ENCODE assay signal across 8 cellular contexts in genomic region chr5:55306641-55307382, GRCh38. TPM values are rescaled to one million over a fixed set of nuclear protein-coding genes. Genes with fewer than 3 reads are reported as not detected.
DNase-seq lines count a peak whose midpoint lies in the region; ATAC-seq and TF ChIP-seq lines count a peak whose summit lies in the region.

No MANE protein-coding gene starts in this region.

- H3K36me3 ChIP-seq in CD4-positive, alpha-beta memory T cell (ENCODE audit: insufficient read depth, low read length), result no peaks in the 10 kb centered on the region
- H3K36me3 ChIP-seq in iPS DF 6.9 (ENCODE audit: control insufficient read depth, insufficient read depth, low read length) (no peaks in the 10 kb centered on the region; the same call in 1 of the 2 replicates), transverse colon (no peaks in the 10 kb centered on the region)

- TF ChIP-seq POLR2A in transverse colon (IDR thresholded peaks at IDR 0.05), result no peak

- no peak overlapping the region for H2BK12ac ChIP-seq in H9 (ENCODE audit: insufficient read length, low read depth, low read length)

- TF ChIP-seq CTCF in H9 (conservative IDR thresholded peaks at IDR 0.05) (no peak), transverse colon (IDR thresholded peaks at IDR 0.05) (no peak)

- no peak overlapping the region for H2AFZ ChIP-seq in H9 (ENCODE audit: low read length)

- CTCF ChIA-PET in CD4-positive, alpha-beta memory T cell (lab: Charles Lee; ENCODE audit: partially characterized antibody), result interaction anchor here (0.7 to 1.4 kb wide), 5 partner anchors 18 to 332 kb away, joined by 3 read pairs; partner anchors contain the start of gene CCNO

- in situ Hi-C loops in transverse colon (cut with MboI; ENCODE audit: low pct_ligation_motif_present in 1 of 4, low pct_unique_long_range_greater_than_20kb in 1 of 4, low sequenced_read_pairs in 3 of 4), result no loop called here

- H4K5ac ChIP-seq in H9 (ENCODE audit: insufficient read length, low read depth, low read length), result no peak overlapping the region

- H3K9ac ChIP-seq in H9 (ENCODE audit: extremely low read depth, insufficient read length, low read length), result peak overlapping the region; percentile 73

- no peak overlapping the region for H3K23ac ChIP-seq in H9 (ENCODE audit: insufficient read length, low read depth, low read length)

- no peaks in the 10 kb centered on the region for H3K27me3 Mint-ChIP-seq in CD4-positive, alpha-beta memory T cell
- H3K27me3 Mint-ChIP-seq in H9 (ENCODE audit: low read depth), result no peaks in the 10 kb centered on the region

- no peak overlapping the region for H3K18ac ChIP-seq in H9 (ENCODE audit: insufficient read length, low read depth, low read length)

- H3K23me2 ChIP-seq in H9 (ENCODE audit: insufficient read length, low read depth, low read length, poor library complexity, severe bottlenecking), result peaks cover 3% of the 10 kb centered on the region

- POLR2A ChIA-PET in CD4-positive, alpha-beta memory T cell (lab: Charles Lee; ENCODE audit: partially characterized antibody), result interaction anchor here (0.6 to 2.6 kb wide), 14 partner anchors 8 to 1867 kb away, joined by 3 to 14 read pairs (median 4); partner anchors contain the start of genes GPBP1 and IL6ST

- peaks cover 3% of the 10 kb centered on the region for H3K79me1 ChIP-seq in H9 (ENCODE audit: insufficient read depth, low read depth, low read length, poor library complexity, severe bottlenecking)

- no CpG with 5 or more reads among the region's 12 CpGs for WGBS in H9 (ENCODE audit: extremely low coverage, insufficient read length, low lambda C conversion rate)
- no CpG with 5 or more reads among the region's 12 CpGs for WGBS in iPS DF 6.9 (ENCODE audit: insufficient coverage, insufficient read length)
- WGBS in transverse colon (ENCODE audit: low coverage in 1 of 2), 2 donors, result 5 to 10% methylated on average over 8 to 12 of the region's 12 CpGs

- H2BK120ac ChIP-seq in H9 (ENCODE audit: low read depth, low read length, poor library complexity, severe bottlenecking), result no peak overlapping the region

- H3K4me3 ChIP-seq in CD4-positive, alpha-beta memory T cell (ENCODE audit: low read length in 2 of 2), result peak overlapping the region; percentile 86 to 94
- peak overlapping the region; percentile 98 for H3K4me3 ChIP-seq in iPS DF 6.9 (ENCODE audit: low read length)
- peak overlapping the region; percentile 60 to 88 (median 84) for H3K4me3 ChIP-seq in transverse colon

- no peak overlapping the region for H3K56ac ChIP-seq in H9 (ENCODE audit: insufficient read length, low read depth, low read length)

- H4K91ac ChIP-seq in H9 (ENCODE audit: insufficient read length, low read depth, low read length), result no peak overlapping the region

- H2BK5ac ChIP-seq in H9 (ENCODE audit: insufficient read length, low read length), result no peak overlapping the region

- DNase-seq in CD4-positive, alpha-beta memory T cell, result no peak
- no peak for DNase-seq in H9
- no peak for DNase-seq in iPS DF 6.9 (ENCODE audit: low read depth, low spot score)
- no peak for DNase-seq in transverse colon
- DNase-seq in effector CD8-positive, alpha-beta T cell (lab: John Stamatoyannopoulos, UW), result no peak
- no peak for DNase-seq in foreskin melanocyte
- no peak for DNase-seq in activated CD8-positive, alpha-beta memory T cell treated with anti-CD3 and anti-CD28 coated beads for 24 hours

- no peak overlapping the region for H2BK15ac ChIP-seq in H9 (ENCODE audit: low read depth, low read length)

- no peaks in the 10 kb centered on the region for H4K20me1 ChIP-seq in H9 (ENCODE audit: control insufficient read depth, insufficient read depth, insufficient read length)

- no peak overlapping the region for H3K4me3 Mint-ChIP-seq in CD4-positive, alpha-beta memory T cell
- no peak overlapping the region for H3K4me3 Mint-ChIP-seq in H9

- no peak overlapping the region for H2AK5ac ChIP-seq in H9 (ENCODE audit: insufficient read length, low read length)

- peaks cover 18 to 33% (median 21%) of the 10 kb centered on the region in 4 donors for H3K4me1 Mint-ChIP-seq in CD4-positive, alpha-beta memory T cell
- H3K4me1 Mint-ChIP-seq in H9, result peaks cover 4 to 9% of the 10 kb centered on the region in 2 experiments

- no peak overlapping the region for H3K14ac ChIP-seq in H9 (ENCODE audit: insufficient read depth, low read length)

- H3K27me3 ChIP-seq in CD4-positive, alpha-beta memory T cell (ENCODE audit: insufficient read depth, low read length), result no peaks in the 10 kb centered on the region
- H3K27me3 ChIP-seq in H9 (ENCODE audit: insufficient read depth, low read length) (no peaks in the 10 kb centered on the region), iPS DF 6.9 (ENCODE audit: control insufficient read depth, insufficient read depth, low read length) (no peaks in the 10 kb centered on the region), transverse colon (no peaks in the 10 kb centered on the region)

- ATAC-seq in SK-N-SH treated with all-trans-retinoic acid at 6 μM for 48 hours, result peak; percentile 40

- H4K8ac ChIP-seq in H9 (replicated peaks; ENCODE audit: insufficient read length, low read depth, low read length), result no peak overlapping the region

- no peak overlapping the region for H3K27ac Mint-ChIP-seq in CD4-positive, alpha-beta memory T cell
- H3K27ac Mint-ChIP-seq in H9, result no peak overlapping the region

- H3K9me3 ChIP-seq in CD4-positive, alpha-beta memory T cell (ENCODE audit: control insufficient read depth in 1 of 2, low read length in 2 of 2), result no peaks in the 10 kb centered on the region
- H3K9me3 ChIP-seq in H9 (ENCODE audit: control insufficient read depth, low read depth, low read length) (no peaks in the 10 kb centered on the region), iPS DF 6.9 (ENCODE audit: control insufficient read depth, insufficient read depth, low read length) (no peaks in the 10 kb centered on the region), transverse colon (no peaks in the 10 kb centered on the region)

- peak overlapping the region; percentile 94 for H3K27ac ChIP-seq in CD4-positive, alpha-beta memory T cell (ENCODE audit: low read depth, low read length)
- H3K27ac ChIP-seq in H9 (ENCODE audit: insufficient read length, low read depth, low read length) (no peak overlapping the region), iPS DF 6.9 (ENCODE audit: low read length) (no peak overlapping the region), transverse colon (peak overlapping the region; percentile 89 to 98 (median 95))

- H3K4me2 ChIP-seq in H9 (ENCODE audit: insufficient read depth, insufficient read length, low read length), result peak overlapping the region; percentile 80

- peaks cover 59% of the 10 kb centered on the region for H3K4me1 ChIP-seq in CD4-positive, alpha-beta memory T cell (ENCODE audit: insufficient read depth, low read length)
- H3K4me1 ChIP-seq in H9 (ENCODE audit: insufficient read depth, low read length) (peaks cover 2% of the 10 kb centered on the region; the same call in 1 of the 2 replicates), iPS DF 6.9 (ENCODE audit: control insufficient read depth, insufficient read depth, low read length) (no peaks in the 10 kb centered on the region), transverse colon (peaks cover 25 to 71% (median 41%) of the 10 kb centered on the region in 4 donors)

- H2BK20ac ChIP-seq in H9 (ENCODE audit: low read depth, low read length, poor library complexity, severe bottlenecking), result no peak overlapping the region

- no peak overlapping the region for H3T11ph ChIP-seq in H9 (ENCODE audit: low read length)

- no peak overlapping the region for H3K4ac ChIP-seq in H9 (ENCODE audit: low read depth, low read length)

- peaks cover 39% of the 10 kb centered on the region; the same call in 1 of the 2 replicates for H3K79me2 ChIP-seq in H9 (ENCODE audit: insufficient read depth, low read length)

- TF ChIP-seq EP300 in transverse colon (IDR thresholded peaks at IDR 0.05; ENCODE audit: low read depth), result no peak

- H3K36me3 Mint-ChIP-seq in CD4-positive, alpha-beta memory T cell, result peaks cover 9 to 17% of the 10 kb centered on the region in 2 donors
- H3K36me3 Mint-ChIP-seq in H9 (ENCODE audit: insufficient read depth in 1 of 3, low read depth in 3 of 3), result peaks cover 7 to 21% (median 11%) of the 10 kb centered on the region in 3 experiments; a peak in 6 of 7 replicates

- intact Hi-C loops in CD4-positive, alpha-beta memory T cell (cut with micrococcal nuclease), result loop anchor here (2.0 to 10.0 kb wide), 5 partner anchors 75 to 1865 kb away; partner anchors contain the start of genes ARL15, CCNO, CDC20B and GPBP1
- intact Hi-C loops in transverse colon (cut with DNase I; ENCODE audit: low total_unique reads), result no loop called here

- no peaks in the 10 kb centered on the region for H3K9me3 Mint-ChIP-seq in CD4-positive, alpha-beta memory T cell
- H3K9me3 Mint-ChIP-seq in H9, result no peaks in the 10 kb centered on the region

TF ChIP-seq in SK-N-SH treated with all-trans-retinoic acid at 6 μM for 48 hours, 23 proteins besides CTCF, POLR2A, EP300 and RAD21 (continues in another document):
- TF ChIP-seq RARB (CRISPR knock-in tag; IDR thresholded peaks at IDR 0.05) (no peak), OSR1 (CRISPR knock-in tag; IDR thresholded peaks at IDR 0.05) (no peak), PPARA (CRISPR knock-in tag; IDR thresholded peaks at IDR 0.05; ENCODE audit: borderline replicate concordance) (no peak), ESRRG (CRISPR knock-in tag; IDR thresholded peaks at IDR 0.05) (no peak), ZC3H10 (CRISPR knock-in tag; IDR thresholded peaks at IDR 0.05) (no peak), TCF4 (CRISPR knock-in tag; IDR thresholded peaks at IDR 0.05; ENCODE audit: borderline replicate concordance) (no peak), ZNF8 (CRISPR knock-in tag; IDR thresholded peaks at IDR 0.05) (no peak)
- TF ChIP-seq, protein P1, sequence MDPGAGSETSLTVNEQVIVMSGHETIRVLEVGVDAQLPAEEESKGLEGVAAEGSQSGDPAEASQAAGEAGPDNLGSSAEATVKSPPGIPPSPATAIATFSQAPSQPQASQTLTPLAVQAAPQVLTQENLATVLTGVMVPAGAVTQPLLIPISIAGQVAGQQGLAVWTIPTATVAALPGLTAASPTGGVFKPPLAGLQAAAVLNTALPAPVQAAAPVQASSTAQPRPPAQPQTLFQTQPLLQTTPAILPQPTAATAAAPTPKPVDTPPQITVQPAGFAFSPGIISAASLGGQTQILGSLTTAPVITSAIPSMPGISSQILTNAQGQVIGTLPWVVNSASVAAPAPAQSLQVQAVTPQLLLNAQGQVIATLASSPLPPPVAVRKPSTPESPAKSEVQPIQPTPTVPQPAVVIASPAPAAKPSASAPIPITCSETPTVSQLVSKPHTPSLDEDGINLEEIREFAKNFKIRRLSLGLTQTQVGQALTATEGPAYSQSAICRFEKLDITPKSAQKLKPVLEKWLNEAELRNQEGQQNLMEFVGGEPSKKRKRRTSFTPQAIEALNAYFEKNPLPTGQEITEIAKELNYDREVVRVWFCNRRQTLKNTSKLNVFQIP (CRISPR knock-in tag; IDR thresholded peaks at IDR 0.05; ENCODE audit: borderline replicate concordance, low read depth), result no peak

RNA-seq across cellular contexts. Expression of gene DHX29, which starts 0.7 kb away (rescaled TPM):
- total RNA-seq in CD4-positive, alpha-beta memory T cell, result 10 to 100 TPM; 18.5 to 22.5 TPM
- 10 to 100 TPM; 11.6 to 21.0 TPM for polyA plus RNA-seq in CD4-positive, alpha-beta memory T cell
- 30.3 and 30.9 TPM in 2 replicates for total RNA-seq in H9 (2021)
- total RNA-seq in transverse colon, result 10 to 100 TPM in 3 of 4 donors, 1 to 10 TPM in 1; 9.4 to 33.0 (median 17.6) TPM

RNA-seq across cellular contexts. Expression of gene MTREX, which starts 1.0 kb away (rescaled TPM):
- 10 to 100 TPM; 73.3 to 82.2 TPM for total RNA-seq in CD4-positive, alpha-beta memory T cell
- polyA plus RNA-seq in CD4-positive, alpha-beta memory T cell, result 10 to 100 TPM; 28.8 to 37.4 TPM
- total RNA-seq in H9 (2021) (123 and 132 TPM in 2 replicates), transverse colon (10 to 100 TPM; 29.5 to 85.9 (median 65.5) TPM)

Comparison
In these comparisons a context has a peak if more than half of its experiments do, and no peak if none do; other contexts are left out.
1. H3K27ac ChIP-seq: peak in CD4-positive, alpha-beta memory T cell (single experiment) and transverse colon (4 of 4); none in H9 (single experiment) and iPS DF 6.9 (single experiment).
2. Peak in every context shown above with its lines, with median percentiles within 50 percentile points of each other: H3K4me3 ChIP-seq.